ENCODE assay signal across 26 cellular contexts in the genomic region with DNA sequence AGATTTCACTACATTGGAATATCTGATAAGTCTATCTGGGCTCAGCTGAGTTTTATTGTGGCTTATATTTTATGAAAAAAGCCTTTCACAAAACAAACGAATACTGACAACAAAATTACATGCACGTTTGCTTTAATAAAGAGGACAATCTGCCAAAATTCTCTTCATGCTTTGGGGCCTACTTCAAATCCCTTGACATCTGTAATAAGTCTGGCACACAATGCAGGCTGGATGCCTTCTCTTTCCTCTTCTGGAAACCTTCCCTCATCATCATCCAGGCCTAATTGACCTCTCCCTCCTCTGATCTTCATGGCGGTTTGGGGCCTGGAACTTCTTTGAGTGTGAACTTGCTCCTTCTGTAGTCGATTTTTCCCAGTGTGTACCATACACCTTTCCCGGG.
"Had no signal": no experiment of that assay in that cellular context is flagged by ENCODE, and none has a peak within 500 bp of the region (broad histone marks: within the 10 kb centered on the region; RNA-seq: fewer than 3 reads in every experiment).

No MANE protein-coding gene starts in this region.

- H3K27me3 ChIP-seq: gastroesophageal sphincter, neutrophil, pancreas, sigmoid colon, testis, transverse colon had no signal

- DNase-seq: activated CD4-positive, alpha-beta memory T cell treated with anti-CD3 and anti-CD28 coated beads for 36 hours; activated CD4-positive, alpha-beta T cell treated with anti-CD3 and anti-CD28 coated beads for 48 hours; activated CD8-positive, alpha-beta memory T cell treated with anti-CD3 and anti-CD28 coated beads, Interleukin-2, amount 50 U/mL, for 4 hours; activated gamma-delta T cell; activated naive CD4-positive, alpha-beta T cell treated with anti-CD3 and anti-CD28 coated beads, Interleukin-2, amount 10 ng/mL, durations not matched to agents 7 days and 5 days; activated naive CD8-positive, alpha-beta T cell treated with anti-CD3 and anti-CD28 coated beads, Interleukin-2, amount 10 ng/mL, durations not matched to agents 7 days and 5 days; activated T-cell treated with anti-CD3 and anti-CD28 coated beads, Interleukin-2, amount 50 U/mL, for 1 hour; amniotic stem cell; brain microvascular endothelial cell; effector memory CD8-positive, alpha-beta T cell; hippocampal formation; left cardiac atrium; left ventricle myocardium superior; pancreas; retina; sigmoid colon; stimulated activated CD4-positive, alpha-beta T cell treated with anti-CD3 and anti-CD28 coated beads, Interleukin-1b, Interleukin-23, amount 100 ng/mL, for 48 hours; stimulated activated naive CD4-positive, alpha-beta T cell; testis; transverse colon had no signal

- H3K4me1 ChIP-seq: pancreas, prostate gland, sigmoid colon, testis, transverse colon had no signal

- H3K27ac ChIP-seq: brain microvascular endothelial cell, coronary artery, gastroesophageal sphincter, neutrophil, pancreas, prostate gland, sigmoid colon, testis, transverse colon, VCaP had no signal

- H3K9me3 ChIP-seq: gastroesophageal sphincter, neutrophil, pancreas, prostate gland, sigmoid colon, testis, transverse colon had no signal

- H3K4me3 ChIP-seq: coronary artery, gastroesophageal sphincter, pancreas, prostate gland, sigmoid colon, smooth muscle cell, testis, transverse colon had no signal

- H3K36me3 ChIP-seq: brain microvascular endothelial cell, gastroesophageal sphincter, neutrophil, pancreas, prostate gland, sigmoid colon, transverse colon had no signal
